Comparison of ENCODE assay signal across 1 cellular context in the genomic region with DNA sequence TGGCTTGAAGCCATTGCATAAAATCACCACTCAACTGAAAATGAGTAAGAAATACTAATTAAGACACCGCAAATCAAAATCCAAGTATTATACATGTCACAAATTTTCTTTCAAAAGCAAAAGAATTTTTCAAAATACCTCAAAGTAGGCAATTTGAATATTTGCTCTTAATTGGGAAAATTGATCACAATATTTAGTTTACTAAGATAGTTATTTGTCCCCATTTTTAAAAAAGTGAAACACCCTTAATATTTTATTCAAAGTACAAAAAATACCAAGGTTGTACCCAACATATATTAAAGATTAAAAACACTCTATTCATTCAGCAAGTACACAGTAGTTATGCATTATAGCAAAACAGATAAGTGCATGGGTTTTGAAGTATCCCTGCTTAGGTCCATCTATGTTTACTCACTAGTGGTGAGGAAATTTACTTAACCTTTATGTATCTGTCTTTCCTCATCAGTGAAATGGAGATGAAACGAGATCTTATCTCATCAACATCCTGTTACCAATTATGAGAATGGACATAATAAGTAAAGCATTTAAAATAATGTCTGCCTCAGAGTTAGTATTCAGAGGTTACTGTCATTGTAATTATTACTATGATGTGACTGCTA.
A peak's percentile ranks its signal among the peaks of the same experiment; 100 is the strongest.
TF ChIP-seq lines count a peak whose summit lies in the region.

No MANE protein-coding gene starts in this region.

TF ChIP-seq in HepG2, 621 proteins besides CTCF, POLR2A, EP300 and RAD21 (continued from another document and continues in another):
- TF ChIP-seq TFE3 (CRISPR knock-in tag; IDR thresholded peaks at IDR 0.05), result peak; percentile 92
- TF ChIP-seq PATZ1 (CRISPR knock-in tag; IDR thresholded peaks at IDR 0.05), result peak; percentile 55; the same call in 1 of the 2 replicates
- TF ChIP-seq ZBTB20 (CRISPR knock-in tag; IDR thresholded peaks at IDR 0.05; ENCODE audit: borderline replicate concordance, low read depth), result peak; percentile 94; the same call in 1 of the 2 replicates
- no peak for TF ChIP-seq TCF12 (IDR thresholded peaks at IDR 0.05)
- peak; percentile 94; the same call in 1 of the 2 replicates for TF ChIP-seq TCF12 (CRISPR knock-in tag; IDR thresholded peaks at IDR 0.05)
- peak; percentile 83 for TF ChIP-seq THAP11 (CRISPR knock-in tag; IDR thresholded peaks at IDR 0.05)
- TF ChIP-seq HNF4G (IDR thresholded peaks at IDR 0.05; ENCODE audit: borderline replicate concordance, low read depth, low read length), result peak; percentile 77
- no peak for TF ChIP-seq HNF4G (CRISPR knock-in tag; IDR thresholded peaks at IDR 0.05; ENCODE audit: borderline replicate concordance, low read depth)
- TF ChIP-seq GFI1 (CRISPR knock-in tag; IDR thresholded peaks at IDR 0.05; ENCODE audit: borderline replicate concordance), result peak; percentile 81
- peak; percentile 99 for TF ChIP-seq NR2F2 (IDR thresholded peaks at IDR 0.05; ENCODE audit: borderline replicate concordance, low read depth)
- no peak for TF ChIP-seq ZHX2 (IDR thresholded peaks at IDR 0.05; ENCODE audit: low read depth)
- TF ChIP-seq ZHX2 (CRISPR knock-in tag; IDR thresholded peaks at IDR 0.05; ENCODE audit: borderline replicate concordance), result peak; percentile 84; the same call in 1 of the 2 replicates
- no peak for TF ChIP-seq CHD2 (IDR thresholded peaks at IDR 0.05; ENCODE audit: low read depth, low read length)
- TF ChIP-seq ZNF235 (CRISPR knock-in tag; IDR thresholded peaks at IDR 0.05; ENCODE audit: borderline replicate concordance), result no peak
- TF ChIP-seq, protein P1, sequence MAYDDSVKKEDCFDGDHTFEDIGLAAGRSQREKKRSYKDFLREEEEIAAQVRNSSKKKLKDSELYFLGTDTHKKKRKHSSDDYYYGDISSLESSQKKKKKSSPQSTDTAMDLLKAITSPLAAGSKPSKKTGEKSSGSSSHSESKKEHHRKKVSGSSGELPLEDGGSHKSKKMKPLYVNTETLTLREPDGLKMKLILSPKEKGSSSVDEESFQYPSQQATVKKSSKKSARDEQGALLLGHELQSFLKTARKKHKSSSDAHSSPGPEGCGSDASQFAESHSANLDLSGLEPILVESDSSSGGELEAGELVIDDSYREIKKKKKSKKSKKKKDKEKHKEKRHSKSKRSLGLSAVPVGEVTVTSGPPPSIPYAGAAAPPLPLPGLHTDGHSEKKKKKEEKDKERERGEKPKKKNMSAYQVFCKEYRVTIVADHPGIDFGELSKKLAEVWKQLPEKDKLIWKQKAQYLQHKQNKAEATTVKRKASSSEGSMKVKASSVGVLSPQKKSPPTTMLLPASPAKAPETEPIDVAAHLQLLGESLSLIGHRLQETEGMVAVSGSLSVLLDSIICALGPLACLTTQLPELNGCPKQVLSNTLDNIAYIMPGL (CRISPR knock-in tag; IDR thresholded peaks at IDR 0.05; ENCODE audit: borderline replicate concordance in 1 of 2, low read depth in 1 of 2), result peak in 1 of 2 experiments; percentile 70; a peak in 1 of 4 replicates
- TF ChIP-seq SOX13 (IDR thresholded peaks at IDR 0.05), result peak; percentile 80; the same call in 1 of the 2 replicates
- peak in 1 of 2 experiments; percentile 97; a peak in 2 of 4 replicates for TF ChIP-seq SOX13 (CRISPR knock-in tag; conservative IDR thresholded peaks at IDR 0.05 in 1 of 2, IDR thresholded peaks at IDR 0.05 in 1 of 2)
- no peak for TF ChIP-seq ZNF24 (IDR thresholded peaks at IDR 0.05)
- TF ChIP-seq, protein P2, sequence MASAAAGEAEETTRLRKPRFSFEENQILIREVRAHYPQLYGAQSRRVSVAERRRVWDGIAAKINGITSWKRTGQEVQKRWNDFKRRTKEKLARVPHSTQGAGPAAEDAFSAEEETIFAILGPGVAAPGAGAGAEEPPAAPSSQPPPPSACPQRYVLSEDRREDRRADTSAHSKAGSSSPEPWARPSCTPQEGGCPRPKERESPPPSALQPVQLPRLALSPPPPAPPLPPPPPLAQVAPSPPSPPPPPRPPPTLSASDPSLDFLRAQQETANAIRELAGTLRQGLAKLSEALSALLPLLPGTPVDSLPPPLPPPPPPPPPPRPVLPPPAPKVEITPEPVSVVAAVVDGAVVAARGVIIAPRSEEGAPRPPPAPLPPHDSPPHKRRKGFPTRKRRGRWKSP (CRISPR knock-in tag; IDR thresholded peaks at IDR 0.05), result 0 out of 2 replicates have a peak, but pooled peaks have one; percentile 15
- TF ChIP-seq DMAP1 (CRISPR knock-in tag; IDR thresholded peaks at IDR 0.05), result peak; percentile 43; the same call in 1 of the 2 replicates
- TF ChIP-seq ZKSCAN8 (CRISPR knock-in tag; IDR thresholded peaks at IDR 0.05; ENCODE audit: borderline replicate concordance), result peak; percentile 95
- 0 out of 2 replicates have a peak, but pooled peaks have one; percentile 46 for TF ChIP-seq BRD4 (CRISPR knock-in tag; IDR thresholded peaks at IDR 0.05)
- peak; percentile 94 for TF ChIP-seq HNF1A (IDR thresholded peaks at IDR 0.05; ENCODE audit: low read depth)
- TF ChIP-seq HNF1A (CRISPR knock-in tag; IDR thresholded peaks at IDR 0.05; ENCODE audit: borderline replicate concordance), result peak; percentile 93
- TF ChIP-seq PLRG1 (conservative IDR thresholded peaks at IDR 0.05), result no peak
- no peak for TF ChIP-seq ZFX (CRISPR knock-in tag; IDR thresholded peaks at IDR 0.05; ENCODE audit: low read depth)
- no peak for TF ChIP-seq ZNF672 (CRISPR knock-in tag; IDR thresholded peaks at IDR 0.05)
- 0 out of 2 replicates have a peak, but pooled peaks have one; percentile 52 for TF ChIP-seq CREB3 (CRISPR knock-in tag; IDR thresholded peaks at IDR 0.05)
- TF ChIP-seq DNMT3B (CRISPR knock-in tag; conservative IDR thresholded peaks at IDR 0.05), result peak; percentile 92; the same call in 1 of the 2 replicates
- TF ChIP-seq PPARG (CRISPR knock-in tag; conservative IDR thresholded peaks at IDR 0.05), result peak; percentile 98
- TF ChIP-seq BRF2 (CRISPR knock-in tag; IDR thresholded peaks at IDR 0.05), result no peak
- TF ChIP-seq CEBPB (IDR thresholded peaks at IDR 0.05; ENCODE audit: borderline replicate concordance, low read depth, low read length), result peak; percentile 86; the same call in 1 of the 2 replicates
- no peak for TF ChIP-seq ZNF615 (CRISPR knock-in tag; IDR thresholded peaks at IDR 0.05; ENCODE audit: borderline replicate concordance)
- no peak for TF ChIP-seq ATM (IDR thresholded peaks at IDR 0.05; ENCODE audit: borderline replicate concordance)
- no peak for TF ChIP-seq KDM2A (CRISPR knock-in tag; IDR thresholded peaks at IDR 0.05; ENCODE audit: borderline replicate concordance, low read depth)
- no peak for TF ChIP-seq SRSF1 (optimal IDR thresholded peaks at IDR 0.05; ENCODE audit: low read depth, low read length)
